Comparison of ENCODE assay signal across 11 cellular contexts in genomic region chr5:65808261-65808741, GRCh38.
DNase-seq lines count a peak whose midpoint lies in the region; ATAC-seq and TF ChIP-seq lines count a peak whose summit lies in the region.
"Had no signal": no experiment of that assay in that cellular context is flagged by ENCODE, and none has a peak within 500 bp of the region (broad histone marks: within the 10 kb centered on the region; RNA-seq: fewer than 3 reads in every experiment).

No MANE protein-coding gene starts in this region.

- H3K4me1 ChIP-seq in uterus (no peaks in the 10 kb centered on the region), right cardiac atrium (ENCODE audit: control insufficient read depth, insufficient read depth, low read length) (peaks cover 2% of the 10 kb centered on the region)

- H3K36me3 ChIP-seq in uterus: no peaks in the 10 kb centered on the region
- H3K36me3 ChIP-seq: brain microvascular endothelial cell had no signal

- H3K9me3 ChIP-seq in uterus: no peaks in the 10 kb centered on the region
- H3K9me3 ChIP-seq in right cardiac atrium (ENCODE audit: control insufficient read depth, low read length): no peaks in the 10 kb centered on the region

- DNase-seq in M059J (ENCODE audit: low read depth) (peak; percentile 56), astrocyte of the spinal cord (ENCODE audit: low read depth, low spot score) (peak; percentile 67), iris pigment epithelial cell (ENCODE audit: low read depth) (peak; percentile 40), uterus (no peak), right cardiac atrium (no peak)
- DNase-seq in effector CD8-positive, alpha-beta T cell (lab: John Stamatoyannopoulos, UW): no peak
- DNase-seq: activated CD8-positive, alpha-beta memory T cell treated with anti-CD3 and anti-CD28 coated beads for 24 hours; CD4-positive, alpha-beta memory T cell; GF-D8 had no signal

- H3K4me3 ChIP-seq in astrocyte of the spinal cord (ENCODE audit: low read depth, low read length) (no peak overlapping the region), uterus (no peak overlapping the region), right cardiac atrium (ENCODE audit: low read length) (no peak overlapping the region)

- ATAC-seq in right cardiac atrium: no peak
- ATAC-seq in HG02840 (IDR thresholded peaks at IDR 0.05; ENCODE audit: low FRiP score, unreplicated experiment): no peak

- H3K27me3 ChIP-seq in uterus (no peaks in the 10 kb centered on the region), right cardiac atrium (ENCODE audit: control insufficient read depth, insufficient read depth) (no peaks in the 10 kb centered on the region)
- H3K27me3 ChIP-seq: brain microvascular endothelial cell had no signal

- 52% methylated on average over 5 of the region's 5 CpGs for WGBS in right cardiac atrium

- in situ Hi-C loops in astrocyte of the spinal cord (cut with HindIII; ENCODE audit: low sequenced_read_pairs): no loop called here

- TF ChIP-seq CTCF in astrocyte of the spinal cord (IDR thresholded peaks at IDR 0.05; ENCODE audit: low read depth, low read length): no peak
- no peak for TF ChIP-seq CTCF in uterus (IDR thresholded peaks at IDR 0.05)

- intact Hi-C loops in uterus (cut with DNase I; ENCODE audit: low total_unique reads): no loop called here
- intact Hi-C loops in right cardiac atrium (cut with DNase I): no loop called here

- H3K27ac ChIP-seq in uterus: peak overlapping the region; percentile 35 to 44
- H3K27ac ChIP-seq in right cardiac atrium (ENCODE audit: low read length): no peak overlapping the region
- H3K27ac ChIP-seq: brain microvascular endothelial cell had no signal

- TF ChIP-seq POLR2A in uterus (IDR thresholded peaks at IDR 0.05): no peak

Comparison
In these comparisons a context has a peak if more than half of its experiments do, and no peak if none do; other contexts are left out.
1. DNase-seq: peak in M059J (single experiment), astrocyte of the spinal cord (single experiment) and iris pigment epithelial cell (single experiment); none in uterus (0 of 2), right cardiac atrium (0 of 3) and effector CD8-positive, alpha-beta T cell (single experiment).